18 cellular contexts compared by ENCODE assay signal in the genomic region with DNA sequence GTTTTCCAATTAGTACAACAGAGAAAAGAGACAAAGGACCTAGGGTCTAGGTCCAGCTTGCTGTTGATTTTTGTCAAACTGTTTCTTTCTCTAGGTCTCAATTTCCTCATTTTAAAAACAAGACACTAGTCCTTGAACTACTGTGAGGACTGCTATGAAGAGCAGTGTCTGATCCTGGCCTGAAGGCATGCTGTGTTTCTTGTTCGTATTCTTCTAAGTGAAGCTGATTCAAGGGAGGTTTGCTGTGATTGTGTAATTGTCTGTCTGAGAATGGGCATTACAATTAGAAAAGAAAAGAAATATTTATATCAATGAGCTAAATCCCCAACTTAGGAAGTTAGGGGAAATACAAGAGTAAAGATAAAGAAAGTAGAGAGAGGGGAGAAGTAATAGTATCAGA.
"Had no signal": no experiment of that assay in that cellular context is flagged by ENCODE, and none has a peak within 500 bp of the region (broad histone marks: within the 10 kb centered on the region; RNA-seq: fewer than 3 reads in every experiment).

No MANE protein-coding gene starts in this region.

- H3K4me1 ChIP-seq: ascending aorta, gastroesophageal sphincter, thyroid gland had no signal

- H3K27ac Mint-ChIP-seq: immature natural killer cell, natural killer cell had no signal

- H3K9me3 Mint-ChIP-seq: natural killer cell had no signal

- H3K9me3 ChIP-seq: ascending aorta, gastroesophageal sphincter, thyroid gland had no signal

- ATAC-seq: activated CD4-positive, CD25-positive, alpha-beta regulatory T cell treated with anti-CD3 and anti-CD28 coated beads, Interleukin-2, amount 50 U/mL, for 24 hours; esophagus mucosa; gastroesophageal sphincter; heart left ventricle; natural killer cell had no signal

- H3K27ac ChIP-seq: ascending aorta, gastroesophageal sphincter, heart left ventricle, thyroid gland had no signal

- H3K36me3 Mint-ChIP-seq: immature natural killer cell, natural killer cell had no signal

- H3K27me3 ChIP-seq: ascending aorta, heart left ventricle, thyroid gland had no signal

- H3K4me3 Mint-ChIP-seq: immature natural killer cell, natural killer cell had no signal

- DNase-seq: activated naive CD4-positive, alpha-beta T cell; cortex of kidney; heart left ventricle; immature natural killer cell; mesendoderm; natural killer cell; posterior cingulate gyrus; stimulated activated CD4-positive, alpha-beta T cell treated with anti-CD3 and anti-CD28 coated beads, Interleukin-12 subunit alpha, Interleukin-12 subunit beta, amount 100 ng/mL, for 4 hours; stimulated activated CD4-positive, alpha-beta T cell treated with anti-CD3 and anti-CD28 coated beads, Interleukin-1b, Interleukin-23, amount 100 ng/mL, for 48 hours; stimulated activated CD8-positive, alpha-beta memory T cell treated with anti-CD3 and anti-CD28 coated beads, Interleukin-4, amount 100 ng/mL, for 48 hours; stimulated activated naive CD4-positive, alpha-beta T cell treated with Interleukin-2 at 50 U/mL for 16 hours; T-helper 1 cell; thyroid gland had no signal

- H3K36me3 ChIP-seq: ascending aorta, gastroesophageal sphincter, heart left ventricle, thyroid gland had no signal

- H3K4me3 ChIP-seq: ascending aorta, gastroesophageal sphincter, heart left ventricle, thyroid gland had no signal

- FAIRE-seq: endometrium had no signal
